In genomic region chr5:125059255-125060050, GRCh38 we compare ENCODE assay signal across 1 cellular context.
TF ChIP-seq lines count a peak whose summit lies in the region.

No MANE protein-coding gene starts in this region.

TF ChIP-seq in SK-N-SH, 30 proteins besides CTCF, POLR2A, EP300 and RAD21 (continued from another document):
- TF ChIP-seq ZBTB33 (IDR thresholded peaks at IDR 0.05; ENCODE audit: borderline replicate concordance, low read depth) (no peak), NFIC (IDR thresholded peaks at IDR 0.05; ENCODE audit: borderline replicate concordance) (no peak), USF2 (IDR thresholded peaks at IDR 0.05; ENCODE audit: borderline replicate concordance, low read depth, low read length) (no peak), CHD2 (IDR thresholded peaks at IDR 0.05; ENCODE audit: low read length, partially characterized antibody) (no peak)
